Comparison of ENCODE assay signal across 17 cellular contexts in genomic region chr3:41221278-41221677, GRCh38. TPM values are rescaled to one million over a fixed set of nuclear protein-coding genes. Genes with fewer than 3 reads are reported as not detected.
DNase-seq lines count a peak whose midpoint lies in the region; ATAC-seq lines count a peak whose summit lies in the region.
"Had no signal": no experiment of that assay in that cellular context is flagged by ENCODE, and none has a peak within 500 bp of the region (broad histone marks: within the 10 kb centered on the region; RNA-seq: fewer than 3 reads in every experiment).

No MANE protein-coding gene starts in this region.

- no peak overlapping the region for H3K14ac ChIP-seq in trophoblast cell (ENCODE audit: low read length)

- no peak overlapping the region for H2BK5ac ChIP-seq in trophoblast cell (ENCODE audit: low read depth, low read length, poor library complexity)

- H4K12ac ChIP-seq in trophoblast cell (ENCODE audit: low read depth, low read length), result no peak overlapping the region

- no peak overlapping the region for H2BK12ac ChIP-seq in trophoblast cell (ENCODE audit: low read length)

- peaks cover 2% of the 10 kb centered on the region in 2 experiments for H3K4me1 ChIP-seq in trophoblast cell (ENCODE audit: control insufficient read depth in 1 of 2, insufficient read depth in 2 of 2, low read length in 2 of 2)

- no peak overlapping the region for H3K4me3 ChIP-seq in trophoblast cell (ENCODE audit: low read depth, low read length)
- H3K4me3 ChIP-seq: GM23248 had no signal

- H3K79me1 ChIP-seq in trophoblast cell (ENCODE audit: low read length), result no peaks in the 10 kb centered on the region

- H3K23ac ChIP-seq in trophoblast cell (ENCODE audit: low read length), result no peak overlapping the region

- no peak for DNase-seq in activated naive CD4-positive, alpha-beta T cell treated with anti-CD3 and anti-CD28 coated beads, Interleukin-2, amount 50 U/mL, for 72 hours (ENCODE audit: low spot score in 2 of 2)
- DNase-seq in activated naive CD4-positive, alpha-beta T cell treated with Interleukin-2 at 50 U/mL for 16 hours, result no peak
- DNase-seq in left lobe of liver (ENCODE audit: low spot score) (no peak), trophoblast cell (peak in 1 of 2 donors; percentile 70), SKM-1 (lab: John Stamatoyannopoulos, UW; ENCODE audit: unreplicated experiment) (no peak), caudate nucleus (lab: John Stamatoyannopoulos, UW) (no peak)
- DNase-seq: Calu3, DMS79, GM23248, KG1, NCI-H1092, NCI-H774, Right ventricle myocardium superior had no signal

- H3K27ac Mint-ChIP-seq in activated naive CD4-positive, alpha-beta T cell treated with anti-CD3 and anti-CD28 coated beads, Interleukin-2, amount 50 U/mL, for 72 hours, result peak overlapping the region; percentile 7 to 23
- peak overlapping the region; percentile 84 for H3K27ac Mint-ChIP-seq in activated T-helper 17 cell treated with anti-CD3 and anti-CD28 coated beads, Interleukin-2, amount 50 U/mL, for 72 hours

- H2AK5ac ChIP-seq in trophoblast cell (ENCODE audit: low read length), result no peak overlapping the region

- H3K27me3 ChIP-seq in trophoblast cell (ENCODE audit: insufficient read depth, low read length), result no peaks in the 10 kb centered on the region

- peaks cover 16 to 38% of the 10 kb centered on the region in 2 donors for H3K36me3 Mint-ChIP-seq in activated naive CD4-positive, alpha-beta T cell treated with anti-CD3 and anti-CD28 coated beads, Interleukin-2, amount 50 U/mL, for 72 hours
- H3K36me3 Mint-ChIP-seq in activated T-helper 17 cell treated with anti-CD3 and anti-CD28 coated beads, Interleukin-2, amount 50 U/mL, for 72 hours (ENCODE audit: low read depth), result peaks cover 55% of the 10 kb centered on the region

- H3K4ac ChIP-seq in trophoblast cell (ENCODE audit: low read depth, low read length), result peak overlapping the region; percentile 86

- peak overlapping the region; percentile 42 for H3K4me3 Mint-ChIP-seq in activated T-helper 17 cell treated with anti-CD3 and anti-CD28 coated beads, Interleukin-2, amount 50 U/mL, for 72 hours

- H4K91ac ChIP-seq in trophoblast cell (ENCODE audit: low read depth, low read length), result no peak overlapping the region

- H3K9me3 Mint-ChIP-seq in activated naive CD4-positive, alpha-beta T cell treated with anti-CD3 and anti-CD28 coated beads, Interleukin-2, amount 50 U/mL, for 72 hours, result no peaks in the 10 kb centered on the region
- no peaks in the 10 kb centered on the region for H3K9me3 Mint-ChIP-seq in activated T-helper 17 cell treated with anti-CD3 and anti-CD28 coated beads, Interleukin-2, amount 50 U/mL, for 72 hours
- H3K9me3 Mint-ChIP-seq: CD14-positive monocyte had no signal

- no peaks in the 10 kb centered on the region for H3K9me3 ChIP-seq in trophoblast cell (ENCODE audit: insufficient read depth, low read depth, low read length)

- no peak overlapping the region for H3K4me2 ChIP-seq in trophoblast cell (ENCODE audit: low read length)

- H3K27me3 Mint-ChIP-seq in activated T-helper 17 cell treated with anti-CD3 and anti-CD28 coated beads, Interleukin-2, amount 50 U/mL, for 72 hours, result no peaks in the 10 kb centered on the region

- H2AFZ ChIP-seq in trophoblast cell (ENCODE audit: insufficient read depth, low read length, poor library complexity), result no peak overlapping the region
- H2AFZ ChIP-seq: GM23248 had no signal

- H3K4me1 Mint-ChIP-seq in activated T-helper 17 cell treated with anti-CD3 and anti-CD28 coated beads, Interleukin-2, amount 50 U/mL, for 72 hours, result peaks cover 51% of the 10 kb centered on the region

- no peak overlapping the region for H3K9ac ChIP-seq in trophoblast cell (ENCODE audit: low read length)
- H3K9ac ChIP-seq: GM23248 had no signal

- H3K79me2 ChIP-seq in trophoblast cell (ENCODE audit: control insufficient read depth, insufficient read depth, low read length, poor library complexity), result peaks cover 17% of the 10 kb centered on the region

- WGBS in trophoblast cell (ENCODE audit: extremely low coverage, insufficient coverage, insufficient read length), result no CpG with 5 or more reads among the region's 4 CpGs

- peaks cover 11 to 23% of the 10 kb centered on the region in 2 experiments for H3K36me3 ChIP-seq in trophoblast cell (ENCODE audit: control insufficient read depth in 1 of 2, insufficient read depth in 2 of 2, low read length in 2 of 2)

- H2BK120ac ChIP-seq in trophoblast cell (ENCODE audit: insufficient read depth, low read length, poor library complexity), result no peak overlapping the region

- H3K18ac ChIP-seq in trophoblast cell (ENCODE audit: low read length), result no peak overlapping the region

- H3K27ac ChIP-seq in trophoblast cell (ENCODE audit: low read depth, low read length) (no peak overlapping the region), caudate nucleus (ENCODE audit: low read depth, low read length) (no peak overlapping the region)
- H3K27ac ChIP-seq: GM23248 had no signal

- H4K8ac ChIP-seq in trophoblast cell (ENCODE audit: low read depth, low read length), result no peak overlapping the region

- no peak for ATAC-seq in activated naive CD4-positive, alpha-beta T cell treated with anti-CD3 and anti-CD28 coated beads, Interleukin-2, amount 50 U/mL, for 72 hours
- ATAC-seq in activated T-helper 17 cell treated with anti-CD3 and anti-CD28 coated beads, Interleukin-2, amount 50 U/mL, for 72 hours (replicated peaks), result no peak
- ATAC-seq in left lobe of liver, result peak; percentile 64
- no peak for ATAC-seq in GM18873 (IDR thresholded peaks at IDR 0.05; ENCODE audit: low FRiP score, unreplicated experiment)
- ATAC-seq: Panc1 had no signal

RNA-seq across cellular contexts. Expression of gene CTNNB1, which starts 22.0 kb away (rescaled TPM):
- total RNA-seq in activated naive CD4-positive, alpha-beta T cell treated with anti-CD3 and anti-CD28 coated beads, Interleukin-2, amount 50 U/mL, for 72 hours, result 100 to 1,000 TPM; 125 to 138 TPM
- 100 to 1,000 TPM; 109 to 150 TPM for total RNA-seq in activated T-helper 17 cell treated with anti-CD3 and anti-CD28 coated beads, Interleukin-2, amount 50 U/mL, for 72 hours
- 157 TPM for total RNA-seq in left lobe of liver
- 1,013 and 1,027 TPM in 2 replicates for polyA plus RNA-seq in trophoblast cell (2013)
